In genomic region chr6:142030115-142030619, GRCh38 we compare ENCODE assay signal across 12 cellular contexts.
DNase-seq lines count a peak whose midpoint lies in the region; ATAC-seq and TF ChIP-seq lines count a peak whose summit lies in the region.
"Had no signal": no experiment of that assay in that cellular context is flagged by ENCODE, and none has a peak within 500 bp of the region (broad histone marks: within the 10 kb centered on the region; RNA-seq: fewer than 3 reads in every experiment).

No MANE protein-coding gene starts in this region.

- H3K27ac ChIP-seq in iPS DF 6.9 (ENCODE audit: low read length) (no peak overlapping the region), upper lobe of right lung (no peak overlapping the region)
- H3K27ac ChIP-seq: heart left ventricle, pancreas had no signal

- H3K27ac Mint-ChIP-seq in activated T-cell treated with anti-CD3 and anti-CD28 coated beads, Interleukin-2, amount 50 U/mL, for 72 hours: no peak overlapping the region
- H3K27ac Mint-ChIP-seq in activated B cell treated with CpG ODN at 0.5 μM for 24 hours: no peak overlapping the region
- H3K27ac Mint-ChIP-seq in stimulated activated naive CD8-positive, alpha-beta T cell treated with anti-CD3 and anti-CD28 coated beads, Interleukin-15, amount 100 ng/mL, for 72 hours: peak overlapping the region in 1 of 2 donors; percentile 93

- POLR2A ChIA-PET in activated B cell treated with CpG ODN at 0.5 μM for 24 hours (lab: Charles Lee): no interaction called here

- H3K4me3 ChIP-seq in iPS DF 6.9 (ENCODE audit: low read length): peak overlapping the region; percentile 30; the same call in 1 of the 2 replicates
- no peak overlapping the region for H3K4me3 ChIP-seq in upper lobe of right lung
- H3K4me3 ChIP-seq: heart left ventricle, pancreas had no signal

- peak overlapping the region; percentile 39 to 46 for H3K4me3 Mint-ChIP-seq in activated T-cell treated with anti-CD3 and anti-CD28 coated beads, Interleukin-2, amount 50 U/mL, for 72 hours
- H3K4me3 Mint-ChIP-seq in activated B cell treated with CpG ODN at 0.5 μM for 24 hours: peak overlapping the region; percentile 59
- H3K4me3 Mint-ChIP-seq in stimulated activated naive CD8-positive, alpha-beta T cell treated with anti-CD3 and anti-CD28 coated beads, Interleukin-15, amount 100 ng/mL, for 72 hours: peak overlapping the region; percentile 42 to 76

- H3K36me3 Mint-ChIP-seq in activated T-cell treated with anti-CD3 and anti-CD28 coated beads, Interleukin-2, amount 50 U/mL, for 72 hours (ENCODE audit: insufficient read depth in 2 of 2): peaks cover 0 to 3% of the 10 kb centered on the region in 2 donors
- H3K36me3 Mint-ChIP-seq in activated B cell treated with CpG ODN at 0.5 μM for 24 hours (ENCODE audit: low read depth): no peaks in the 10 kb centered on the region

- H3K4me1 ChIP-seq in iPS DF 6.9 (ENCODE audit: control insufficient read depth, insufficient read depth, low read length): no peaks in the 10 kb centered on the region
- H3K4me1 ChIP-seq in upper lobe of right lung: no peaks in the 10 kb centered on the region
- H3K4me1 ChIP-seq: heart left ventricle, pancreas had no signal

- H3K9me3 Mint-ChIP-seq in activated T-cell treated with anti-CD3 and anti-CD28 coated beads, Interleukin-2, amount 50 U/mL, for 72 hours: peaks cover 5 to 14% of the 10 kb centered on the region in 2 donors
- peaks cover 14% of the 10 kb centered on the region for H3K9me3 Mint-ChIP-seq in activated B cell treated with CpG ODN at 0.5 μM for 24 hours
- H3K9me3 Mint-ChIP-seq in stimulated activated naive CD8-positive, alpha-beta T cell treated with anti-CD3 and anti-CD28 coated beads, Interleukin-15, amount 100 ng/mL, for 72 hours: peaks cover 21 to 28% of the 10 kb centered on the region in 2 donors

- no peaks in the 10 kb centered on the region for H3K9me3 ChIP-seq in iPS DF 6.9 (ENCODE audit: control insufficient read depth, insufficient read depth, low read length)
- no peaks in the 10 kb centered on the region for H3K9me3 ChIP-seq in upper lobe of right lung
- H3K9me3 ChIP-seq: pancreas had no signal

- no peaks in the 10 kb centered on the region for H3K4me1 Mint-ChIP-seq in activated T-cell treated with anti-CD3 and anti-CD28 coated beads, Interleukin-2, amount 50 U/mL, for 72 hours (ENCODE audit: low read depth)
- H3K4me1 Mint-ChIP-seq in activated B cell treated with CpG ODN at 0.5 μM for 24 hours: no peaks in the 10 kb centered on the region
- no peaks in the 10 kb centered on the region for H3K4me1 Mint-ChIP-seq in stimulated activated naive CD8-positive, alpha-beta T cell treated with anti-CD3 and anti-CD28 coated beads, Interleukin-15, amount 100 ng/mL, for 72 hours

- no peaks in the 10 kb centered on the region for H3K27me3 Mint-ChIP-seq in activated T-cell treated with anti-CD3 and anti-CD28 coated beads, Interleukin-2, amount 50 U/mL, for 72 hours (ENCODE audit: low read depth)
- no peaks in the 10 kb centered on the region for H3K27me3 Mint-ChIP-seq in activated B cell treated with CpG ODN at 0.5 μM for 24 hours
- H3K27me3 Mint-ChIP-seq in stimulated activated naive CD8-positive, alpha-beta T cell treated with anti-CD3 and anti-CD28 coated beads, Interleukin-15, amount 100 ng/mL, for 72 hours: no peaks in the 10 kb centered on the region

- no CpG with 5 or more reads among the region's 11 CpGs for WGBS in iPS DF 6.9 (ENCODE audit: insufficient coverage, insufficient read length)

- TF ChIP-seq CTCF in activated B cell treated with CpG ODN at 0.5 μM for 24 hours (IDR thresholded peaks at IDR 0.05) (no peak), upper lobe of right lung (IDR thresholded peaks at IDR 0.05) (no peak)

- no peaks in the 10 kb centered on the region for H3K27me3 ChIP-seq in iPS DF 6.9 (ENCODE audit: control insufficient read depth, insufficient read depth, low read length)
- H3K27me3 ChIP-seq in upper lobe of right lung: no peaks in the 10 kb centered on the region
- H3K27me3 ChIP-seq: heart left ventricle, pancreas had no signal

- intact Hi-C loops in activated B cell treated with CpG ODN at 0.5 μM for 24 hours (cut with micrococcal nuclease) (no loop called here), upper lobe of right lung (cut with DNase I) (no loop called here)

- H3K36me3 ChIP-seq in iPS DF 6.9 (ENCODE audit: control insufficient read depth, insufficient read depth, low read length): no peaks in the 10 kb centered on the region
- no peaks in the 10 kb centered on the region for H3K36me3 ChIP-seq in upper lobe of right lung
- H3K36me3 ChIP-seq: heart left ventricle, pancreas had no signal

- CTCF ChIA-PET in activated B cell treated with CpG ODN at 0.5 μM for 24 hours (lab: Charles Lee): no interaction called here

- ATAC-seq in activated T-cell treated with anti-CD3 and anti-CD28 coated beads, Interleukin-2, amount 50 U/mL, for 72 hours (replicated peaks in 1 of 2): no peak
- no peak for ATAC-seq in activated B cell treated with CpG ODN at 0.5 μM for 24 hours (ENCODE audit: low read depth)
- ATAC-seq in stimulated activated naive CD8-positive, alpha-beta T cell treated with anti-CD3 and anti-CD28 coated beads, Interleukin-15, amount 100 ng/mL, for 72 hours: peak; percentile 56
- no peak for ATAC-seq in upper lobe of right lung
- ATAC-seq: heart left ventricle, pancreas had no signal

- no peak for DNase-seq in activated T-cell treated with anti-CD3 and anti-CD28 coated beads, Interleukin-2, amount 50 U/mL, for 72 hours
- DNase-seq in activated T-cell treated with anti-CD3 and anti-CD28 coated beads for 4 hours (no peak), activated B cell treated with CpG ODN at 0.5 μM for 24 hours (no peak), iPS DF 6.9 (ENCODE audit: low read depth, low spot score) (no peak), HuH-7.5 (ENCODE audit: low spot score) (no peak), NCI-H748 (lab: John Stamatoyannopoulos, UW; ENCODE audit: unreplicated experiment) (no peak), upper lobe of right lung (no peak)
- DNase-seq in stimulated activated naive CD8-positive, alpha-beta T cell treated with anti-CD3 and anti-CD28 coated beads, Interleukin-15, amount 100 ng/mL, for 72 hours: peak in 1 of 2 donors; percentile 10
- DNase-seq: aorta, heart left ventricle, KBM-7, pancreas had no signal
